9 cellular contexts compared by ENCODE assay signal in the genomic region with DNA sequence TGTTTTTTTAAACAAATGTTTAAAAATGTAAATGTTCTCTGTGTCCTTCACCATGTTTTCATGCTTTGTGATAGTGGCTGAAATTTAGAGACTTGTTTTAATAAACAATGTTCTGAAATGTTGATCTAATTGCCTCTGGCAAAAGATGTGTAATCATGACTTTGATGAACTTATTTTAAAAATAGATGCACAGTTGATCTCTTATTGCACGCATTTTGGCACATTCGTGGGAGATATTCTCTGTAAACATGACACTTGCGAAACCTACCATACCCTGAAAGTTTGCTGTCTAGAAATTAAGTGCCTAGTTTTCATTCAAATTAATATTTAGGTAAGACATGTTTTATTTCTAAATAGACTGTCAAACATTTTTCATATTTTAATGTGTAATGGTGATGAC.
DNase-seq lines count a peak whose midpoint lies in the region; ATAC-seq and TF ChIP-seq lines count a peak whose summit lies in the region.
"Had no signal": no experiment of that assay in that cellular context is flagged by ENCODE, and none has a peak within 500 bp of the region (broad histone marks: within the 10 kb centered on the region; RNA-seq: fewer than 3 reads in every experiment).

No MANE protein-coding gene starts in this region.

- H3K36me3 ChIP-seq in KMS-11 (ENCODE audit: insufficient read depth) (no peaks in the 10 kb centered on the region), spleen (peaks cover 0 to 14% (median 0%) of the 10 kb centered on the region in 6 donors)

- H3K9ac ChIP-seq in KMS-11: no peak overlapping the region

- 43 to 61% (median 48%) methylated on average over 3 of the region's 3 CpGs for WGBS in spleen, 5 donors

- TF ChIP-seq CTCF in KMS-11 (conservative IDR thresholded peaks at IDR 0.05; ENCODE audit: low read depth, low read length): no peak
- TF ChIP-seq CTCF in fibroblast of the aortic adventitia (IDR thresholded peaks at IDR 0.05; ENCODE audit: insufficient read depth, low read length): no peak
- no peak for TF ChIP-seq CTCF in spleen (IDR thresholded peaks at IDR 0.05 in 8 of 11, conservative IDR thresholded peaks at IDR 0.05 in 3 of 11)

- no peaks in the 10 kb centered on the region for H4K20me1 ChIP-seq in KMS-11 (ENCODE audit: insufficient read depth)

- no peaks in the 10 kb centered on the region for H3K27me3 ChIP-seq in KMS-11 (ENCODE audit: insufficient read depth, low read depth)
- H3K27me3 ChIP-seq in spleen (replicated peaks in 1 of 7): no peaks in the 10 kb centered on the region

- H3K9me3 ChIP-seq in spleen: no peaks in the 10 kb centered on the region

- ATAC-seq in GM21367 (IDR thresholded peaks at IDR 0.05; ENCODE audit: unreplicated experiment): peak; percentile 1
- no peak for ATAC-seq in HG02973 (IDR thresholded peaks at IDR 0.05; ENCODE audit: unreplicated experiment)

- H3K27ac ChIP-seq in KMS-11: peak overlapping the region; percentile 48
- peak overlapping the region in 7 of 8 donors; percentile 2 to 72 (median 42) for H3K27ac ChIP-seq in spleen

- peaks cover 31% of the 10 kb centered on the region; the same call in 1 of the 2 replicates for H3K79me2 ChIP-seq in KMS-11 (ENCODE audit: insufficient read depth, low read depth)

- intact Hi-C loops in spleen (cut with DNase I; ENCODE audit: low total_unique reads): no loop called here

- H3K4me3 ChIP-seq in KMS-11 (IDR thresholded peaks at IDR 0.05; ENCODE audit: insufficient read depth, low read depth, low read length) (no peak overlapping the region), fibroblast of the aortic adventitia (ENCODE audit: low read depth, low read length) (no peak overlapping the region), spleen (peak overlapping the region in 2 of 8 donors; percentile 2 to 11)

- peak overlapping the region; percentile 71 for H3K4me2 ChIP-seq in KMS-11

- peak; percentile 31 for DNase-seq in fibroblast of the aortic adventitia (ENCODE audit: low read depth)
- no peak for DNase-seq in spleen
- no peak for DNase-seq in stimulated activated naive CD4-positive, alpha-beta T cell treated with Interleukin-2 at 50 U/mL for 16 hours (lab: John Stamatoyannopoulos, UW)
- DNase-seq in NCI-H1436 treated with DMSO at 0.1 percent for 48 hours (lab: John Stamatoyannopoulos, UW): no peak
- no peak for DNase-seq in LoVo (ENCODE audit: low spot score)
- DNase-seq: activated T-cell treated with anti-CD3 and anti-CD28 coated beads, Interleukin-2, amount 50 U/mL, for 24 hours had no signal

- H2AFZ ChIP-seq in KMS-11 (ENCODE audit: low read depth): no peak overlapping the region

- no peak for TF ChIP-seq POLR2A in spleen (IDR thresholded peaks at IDR 0.05)

- peaks cover 58% of the 10 kb centered on the region for H3K4me1 ChIP-seq in KMS-11 (ENCODE audit: low read depth, poor library complexity, severe bottlenecking)
- H3K4me1 ChIP-seq in spleen: peaks cover 9 to 43% (median 26%) of the 10 kb centered on the region in 6 donors
